1 cellular context compared by ENCODE assay signal in the genomic region with DNA sequence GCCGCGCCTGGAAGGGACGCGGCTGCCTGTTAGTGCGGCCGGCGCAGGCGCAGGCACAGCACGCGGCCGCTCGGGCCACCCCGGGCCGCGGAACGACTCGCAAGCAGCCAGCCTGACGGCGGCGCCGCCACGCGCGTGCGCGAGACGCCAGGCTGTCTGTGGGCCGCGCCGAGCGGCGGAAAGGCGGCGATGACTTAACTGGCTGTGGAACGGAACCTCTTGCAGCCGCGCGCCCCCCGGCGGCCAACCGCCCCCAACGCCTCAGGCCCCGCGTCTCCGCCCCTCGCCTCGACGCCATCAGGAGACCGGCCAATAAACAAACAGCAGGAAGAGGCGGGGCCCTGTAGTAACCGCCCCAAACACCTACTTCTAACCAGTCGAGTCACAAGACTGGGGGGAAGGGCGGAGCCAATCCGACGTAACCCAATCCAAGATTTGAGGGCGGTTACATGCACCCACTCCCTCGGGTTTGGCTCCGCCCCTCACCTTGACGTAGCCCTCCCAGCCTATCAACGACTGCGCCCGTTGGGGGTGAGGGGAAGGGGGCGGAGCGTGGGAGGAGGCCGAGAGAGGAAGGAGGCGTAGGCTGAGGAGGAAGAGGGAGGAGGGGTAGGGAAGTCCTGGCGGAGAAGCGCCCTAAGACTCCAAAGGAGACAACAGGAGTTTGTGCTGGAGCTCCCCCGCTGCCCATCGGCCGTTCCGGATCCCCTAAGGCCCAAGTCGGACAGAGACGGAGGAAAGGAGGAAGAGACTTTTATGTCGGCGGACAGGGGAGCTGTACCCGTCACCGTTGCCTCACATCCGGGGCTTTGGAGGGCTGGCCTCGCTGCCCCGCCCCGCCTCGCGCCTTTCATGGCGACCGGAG.
TF ChIP-seq lines count a peak whose summit lies in the region.

A gene (plus strand): TSS at position 566 of the 865 bp plus-strand sequence. CDS start 1,088 bp downstream, outside the sequence.

TF ChIP-seq in GM12878, 131 proteins besides CTCF, POLR2A, EP300 and RAD21 (continued from another document):
- TF ChIP-seq, protein P1, sequence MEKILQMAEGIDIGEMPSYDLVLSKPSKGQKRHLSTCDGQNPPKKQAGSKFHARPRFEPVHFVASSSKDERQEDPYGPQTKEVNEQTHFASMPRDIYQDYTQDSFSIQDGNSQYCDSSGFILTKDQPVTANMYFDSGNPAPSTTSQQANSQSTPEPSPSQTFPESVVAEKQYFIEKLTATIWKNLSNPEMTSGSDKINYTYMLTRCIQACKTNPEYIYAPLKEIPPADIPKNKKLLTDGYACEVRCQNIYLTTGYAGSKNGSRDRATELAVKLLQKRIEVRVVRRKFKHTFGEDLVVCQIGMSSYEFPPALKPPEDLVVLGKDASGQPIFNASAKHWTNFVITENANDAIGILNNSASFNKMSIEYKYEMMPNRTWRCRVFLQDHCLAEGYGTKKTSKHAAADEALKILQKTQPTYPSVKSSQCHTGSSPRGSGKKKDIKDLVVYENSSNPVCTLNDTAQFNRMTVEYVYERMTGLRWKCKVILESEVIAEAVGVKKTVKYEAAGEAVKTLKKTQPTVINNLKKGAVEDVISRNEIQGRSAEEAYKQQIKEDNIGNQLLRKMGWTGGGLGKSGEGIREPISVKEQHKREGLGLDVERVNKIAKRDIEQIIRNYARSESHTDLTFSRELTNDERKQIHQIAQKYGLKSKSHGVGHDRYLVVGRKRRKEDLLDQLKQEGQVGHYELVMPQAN (conservative IDR thresholded peaks at IDR 0.05): peak; percentile 89
- 0 out of 4 replicates have a peak, but pooled peaks of 1 of the 2 experiments have one; percentile 14 for TF ChIP-seq CEBPB (IDR thresholded peaks at IDR 0.05; ENCODE audit: borderline replicate concordance in 1 of 2, low read depth in 2 of 2, low read length in 2 of 2)
- 0 out of 2 replicates have a peak, but pooled peaks have one; percentile 41 for TF ChIP-seq RCOR1 (conservative IDR thresholded peaks at IDR 0.05; ENCODE audit: low read depth, low read length)
- TF ChIP-seq MTA2 (IDR thresholded peaks at IDR 0.05; ENCODE audit: low read depth): no peak
- TF ChIP-seq ZNF207 (IDR thresholded peaks at IDR 0.05; ENCODE audit: borderline replicate concordance): peak; percentile 68; the same call in 1 of the 2 replicates
- TF ChIP-seq NBN (IDR thresholded peaks at IDR 0.05): peak; percentile 98
- TF ChIP-seq, protein P2, sequence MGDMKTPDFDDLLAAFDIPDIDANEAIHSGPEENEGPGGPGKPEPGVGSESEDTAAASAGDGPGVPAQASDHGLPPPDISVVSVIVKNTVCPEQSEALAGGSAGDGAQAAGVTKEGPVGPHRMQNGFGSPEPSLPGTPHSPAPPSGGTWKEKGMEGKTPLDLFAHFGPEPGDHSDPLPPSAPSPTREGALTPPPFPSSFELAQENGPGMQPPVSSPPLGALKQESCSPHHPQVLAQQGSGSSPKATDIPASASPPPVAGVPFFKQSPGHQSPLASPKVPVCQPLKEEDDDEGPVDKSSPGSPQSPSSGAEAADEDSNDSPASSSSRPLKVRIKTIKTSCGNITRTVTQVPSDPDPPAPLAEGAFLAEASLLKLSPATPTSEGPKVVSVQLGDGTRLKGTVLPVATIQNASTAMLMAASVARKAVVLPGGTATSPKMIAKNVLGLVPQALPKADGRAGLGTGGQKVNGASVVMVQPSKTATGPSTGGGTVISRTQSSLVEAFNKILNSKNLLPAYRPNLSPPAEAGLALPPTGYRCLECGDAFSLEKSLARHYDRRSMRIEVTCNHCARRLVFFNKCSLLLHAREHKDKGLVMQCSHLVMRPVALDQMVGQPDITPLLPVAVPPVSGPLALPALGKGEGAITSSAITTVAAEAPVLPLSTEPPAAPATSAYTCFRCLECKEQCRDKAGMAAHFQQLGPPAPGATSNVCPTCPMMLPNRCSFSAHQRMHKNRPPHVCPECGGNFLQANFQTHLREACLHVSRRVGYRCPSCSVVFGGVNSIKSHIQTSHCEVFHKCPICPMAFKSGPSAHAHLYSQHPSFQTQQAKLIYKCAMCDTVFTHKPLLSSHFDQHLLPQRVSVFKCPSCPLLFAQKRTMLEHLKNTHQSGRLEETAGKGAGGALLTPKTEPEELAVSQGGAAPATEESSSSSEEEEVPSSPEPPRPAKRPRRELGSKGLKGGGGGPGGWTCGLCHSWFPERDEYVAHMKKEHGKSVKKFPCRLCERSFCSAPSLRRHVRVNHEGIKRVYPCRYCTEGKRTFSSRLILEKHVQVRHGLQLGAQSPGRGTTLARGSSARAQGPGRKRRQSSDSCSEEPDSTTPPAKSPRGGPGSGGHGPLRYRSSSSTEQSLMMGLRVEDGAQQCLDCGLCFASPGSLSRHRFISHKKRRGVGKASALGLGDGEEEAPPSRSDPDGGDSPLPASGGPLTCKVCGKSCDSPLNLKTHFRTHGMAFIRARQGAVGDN (IDR thresholded peaks at IDR 0.05): peak; percentile 91
- 0 out of 2 replicates have a peak, but pooled peaks have one; percentile 3 for TF ChIP-seq SREBF2 (IDR thresholded peaks at IDR 0.05; ENCODE audit: low read length)
- 0 out of 2 replicates have a peak, but pooled peaks have one; percentile 30 for TF ChIP-seq ZBED1 (IDR thresholded peaks at IDR 0.05; ENCODE audit: borderline replicate concordance)
- TF ChIP-seq, protein P3, sequence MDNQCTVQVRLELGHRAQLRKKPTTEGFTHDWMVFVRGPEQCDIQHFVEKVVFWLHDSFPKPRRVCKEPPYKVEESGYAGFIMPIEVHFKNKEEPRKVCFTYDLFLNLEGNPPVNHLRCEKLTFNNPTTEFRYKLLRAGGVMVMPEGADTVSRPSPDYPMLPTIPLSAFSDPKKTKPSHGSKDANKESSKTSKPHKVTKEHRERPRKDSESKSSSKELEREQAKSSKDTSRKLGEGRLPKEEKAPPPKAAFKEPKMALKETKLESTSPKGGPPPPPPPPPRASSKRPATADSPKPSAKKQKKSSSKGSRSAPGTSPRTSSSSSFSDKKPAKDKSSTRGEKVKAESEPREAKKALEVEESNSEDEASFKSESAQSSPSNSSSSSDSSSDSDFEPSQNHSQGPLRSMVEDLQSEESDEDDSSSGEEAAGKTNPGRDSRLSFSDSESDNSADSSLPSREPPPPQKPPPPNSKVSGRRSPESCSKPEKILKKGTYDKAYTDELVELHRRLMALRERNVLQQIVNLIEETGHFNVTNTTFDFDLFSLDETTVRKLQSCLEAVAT (IDR thresholded peaks at IDR 0.05): peak; percentile 78
- no peak; the same call in none of the 2 replicates for TF ChIP-seq GATAD2B (conservative IDR thresholded peaks at IDR 0.05; ENCODE audit: low read depth)
- TF ChIP-seq FOS (IDR thresholded peaks at IDR 0.05; ENCODE audit: borderline replicate concordance, extremely low read depth, insufficient read length): peak; percentile 24
- no peak for TF ChIP-seq TCF7 (IDR thresholded peaks at IDR 0.05; ENCODE audit: borderline replicate concordance)
- TF ChIP-seq POLR2AphosphoS5 (IDR thresholded peaks at IDR 0.05; ENCODE audit: low read length): peak; percentile 88; the same call in 1 of the 2 replicates
- TF ChIP-seq, protein P4, sequence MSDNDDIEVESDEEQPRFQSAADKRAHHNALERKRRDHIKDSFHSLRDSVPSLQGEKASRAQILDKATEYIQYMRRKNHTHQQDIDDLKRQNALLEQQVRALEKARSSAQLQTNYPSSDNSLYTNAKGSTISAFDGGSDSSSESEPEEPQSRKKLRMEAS (IDR thresholded peaks at IDR 0.05; ENCODE audit: low read depth, low read length): no peak; the same call in none of the 2 replicates
- TF ChIP-seq TAF1 (IDR thresholded peaks at IDR 0.05; ENCODE audit: borderline replicate concordance, low read depth, low read length): peak; percentile 70; the same call in 1 of the 2 replicates
- TF ChIP-seq EGR1 (IDR thresholded peaks at IDR 0.05; ENCODE audit: borderline replicate concordance in 1 of 2, low read depth in 2 of 2, low read length in 2 of 2): peak; percentile 22 to 92
- peak; percentile 61; the same call in 1 of the 2 replicates for TF ChIP-seq MYB (IDR thresholded peaks at IDR 0.05; ENCODE audit: borderline replicate concordance, low read depth, low read length)
TF ChIP-seq in GM12878: peak in this region for 58.
